Comparison of ENCODE assay signal across 10 cellular contexts in genomic region chr11:88402192-88402715, GRCh38.
DNase-seq lines count a peak whose midpoint lies in the region; FAIRE-seq and TF ChIP-seq lines count a peak whose summit lies in the region.
"Had no signal": no experiment of that assay in that cellular context is flagged by ENCODE, and none has a peak within 500 bp of the region (broad histone marks: within the 10 kb centered on the region; RNA-seq: fewer than 3 reads in every experiment).

No MANE protein-coding gene starts in this region.

- 0 out of 2 replicates have a peak, but pooled peaks cover 2% of the 10 kb centered on the region for H3K9me3 ChIP-seq in MG63
- H3K9me3 ChIP-seq in esophagus squamous epithelium = no peaks in the 10 kb centered on the region
- no peaks in the 10 kb centered on the region for H3K9me3 ChIP-seq in parathyroid adenoma (ENCODE audit: control insufficient read depth, low read length)
- no peaks in the 10 kb centered on the region for H3K9me3 ChIP-seq in small intestine (ENCODE audit: control insufficient read depth, low read depth)

- H3K9ac ChIP-seq in parathyroid adenoma = no peak overlapping the region

- peak overlapping the region; percentile 1 to 47 (median 25) for H3K27ac ChIP-seq in esophagus squamous epithelium
- peak overlapping the region; percentile 32 for H3K27ac ChIP-seq in parathyroid adenoma
- peak overlapping the region in 1 of 2 donors; percentile 54 for H3K27ac ChIP-seq in small intestine (ENCODE audit: low read depth in 1 of 2, low read length in 1 of 2)

- WGBS in esophagus squamous epithelium, 2 donors = 22 to 71% methylated on average over 2 of the region's 2 CpGs
- 51 to 88% (median 82%) methylated on average over 2 of the region's 2 CpGs for WGBS in small intestine, 3 donors

- intact Hi-C loops in esophagus squamous epithelium (cut with DNase I) = no loop called here

- no peaks in the 10 kb centered on the region for H3K27me3 ChIP-seq in MG63
- H3K27me3 ChIP-seq in esophagus squamous epithelium = no peaks in the 10 kb centered on the region
- no peaks in the 10 kb centered on the region for H3K27me3 ChIP-seq in parathyroid adenoma (ENCODE audit: control insufficient read depth, insufficient read depth, low read length)
- H3K27me3 ChIP-seq in small intestine (ENCODE audit: control insufficient read depth in 2 of 2, insufficient read depth in 2 of 2, low read length in 2 of 2) = no peaks in the 10 kb centered on the region

- no peak for TF ChIP-seq POLR2A in esophagus squamous epithelium (IDR thresholded peaks at IDR 0.05)

- no peak overlapping the region for H3K4me2 ChIP-seq in parathyroid adenoma (ENCODE audit: low read length)

- no peak for FAIRE-seq in small intestine (lab: Jason Lieb, UNC)

- H2AFZ ChIP-seq in parathyroid adenoma = peak overlapping the region; percentile 50

- peak; percentile 97 for DNase-seq in GM04503 (ENCODE audit: low read depth)
- DNase-seq in MG63 = peak; percentile 24
- DNase-seq in esophagus squamous epithelium (lab: John Stamatoyannopoulos, UW) = no peak
- DNase-seq in NOMO-1 treated with dmso at 0.1 percent for 144 hours (lab: John Stamatoyannopoulos, UW; ENCODE audit: unreplicated experiment) = no peak
- no peak for DNase-seq in COLO829 (ENCODE audit: low spot score)
- DNase-seq in small intestine = no peak
- no peak for DNase-seq in T-helper 2 cell
- DNase-seq: effector memory CD8-positive, alpha-beta T cell; NCI-H345 had no signal

- H3K4me3 ChIP-seq in MG63 (no peak overlapping the region), esophagus squamous epithelium (no peak overlapping the region), parathyroid adenoma (ENCODE audit: low read depth, low read length) (no peak overlapping the region), small intestine (ENCODE audit: low read depth in 1 of 2, low read length in 2 of 2) (no peak overlapping the region)

- peaks cover 13 to 58% (median 22%) of the 10 kb centered on the region in 3 donors for H3K4me1 ChIP-seq in esophagus squamous epithelium
- no peaks in the 10 kb centered on the region for H3K4me1 ChIP-seq in parathyroid adenoma
- H3K4me1 ChIP-seq in small intestine (ENCODE audit: control insufficient read depth in 2 of 2, insufficient read depth in 1 of 2, low read depth in 1 of 2, low read length in 1 of 2) = peaks cover 0 to 2% of the 10 kb centered on the region in 2 donors

- no peaks in the 10 kb centered on the region for H3K79me2 ChIP-seq in parathyroid adenoma

- TF ChIP-seq CTCF in esophagus squamous epithelium (IDR thresholded peaks at IDR 0.05) (no peak), parathyroid adenoma (IDR thresholded peaks at IDR 0.05) (no peak)

- H3K36me3 ChIP-seq in MG63 (no peaks in the 10 kb centered on the region), esophagus squamous epithelium (no peaks in the 10 kb centered on the region), parathyroid adenoma (ENCODE audit: control insufficient read depth, insufficient read depth, low read length) (no peaks in the 10 kb centered on the region), small intestine (ENCODE audit: control insufficient read depth in 2 of 2, insufficient read depth in 2 of 2, low read length in 2 of 2) (no peaks in the 10 kb centered on the region)

Comparison
In these comparisons a context has a peak if more than half of its experiments do, and no peak if none do; other contexts are left out.
1. DNase-seq: peak in GM04503 (single experiment) and MG63 (single experiment); none in esophagus squamous epithelium (single experiment), NOMO-1 treated with dmso at 0.1 percent for 144 hours (single experiment), COLO829 (single experiment), small intestine (single experiment) and T-helper 2 cell (0 of 5).